ENCODE assay signal across 7 cellular contexts in genomic region chr16:73878616-73879015, GRCh38.
DNase-seq lines count a peak whose midpoint lies in the region; ATAC-seq, FAIRE-seq and TF ChIP-seq lines count a peak whose summit lies in the region.

No MANE protein-coding gene starts in this region.

- H3K4me1 Mint-ChIP-seq in WTC11 = peaks cover 22% of the 10 kb centered on the region

- no peaks in the 10 kb centered on the region for H3K27me3 ChIP-seq in uterus

- H3K27ac Mint-ChIP-seq in WTC11 = no peak overlapping the region

- DNase-seq in GM12891 (ENCODE audit: insufficient read length, low spot score) = peak; percentile 5
- DNase-seq in NCI-H2029 treated with DMSO at 0.1 percent for 48 hours (lab: John Stamatoyannopoulos, UW) = peak; percentile 57
- DNase-seq in WTC11 (ENCODE audit: low spot score) = no peak
- peak; percentile 17 for DNase-seq in iPS DF 19.7 (ENCODE audit: low read depth, low spot score)
- DNase-seq in uterus = no peak
- DNase-seq in germinal center (ENCODE audit: low spot score) = no peak

- ATAC-seq in WTC11 (peak; percentile 30; the same call in 1 of the 2 replicates), HG03097 (IDR thresholded peaks at IDR 0.05; ENCODE audit: low FRiP score, unreplicated experiment) (no peak)

- H3K9me3 ChIP-seq in uterus = no peaks in the 10 kb centered on the region

- CTCF ChIA-PET in WTC11 (lab: Charles Lee) = interaction anchor here (0.6 to 1.5 kb wide), 29 partner anchors 10 to 1022 kb away, joined by 3 to 21 read pairs (median 4); no protein-coding TSS in a partner anchor

- TF ChIP-seq POLR2A in GM12891 (IDR thresholded peaks at IDR 0.05; ENCODE audit: low read depth, low read length) = no peak
- no peak for TF ChIP-seq POLR2A in uterus (IDR thresholded peaks at IDR 0.05)

- no peaks in the 10 kb centered on the region for H3K9me3 Mint-ChIP-seq in WTC11

- no peak for FAIRE-seq in GM12891 (lab: Jason Lieb, UNC)

- POLR2A ChIA-PET in WTC11 (lab: Charles Lee) = interaction anchor here (0.6 kb wide), 1 partner anchor 841 kb away, joined by 5 read pairs; no protein-coding TSS in a partner anchor

- no peak overlapping the region for H3K27ac ChIP-seq in uterus

- no peak overlapping the region for H3K4me3 Mint-ChIP-seq in WTC11

- H3K4me1 ChIP-seq in uterus = no peaks in the 10 kb centered on the region

- H3K4me3 ChIP-seq in uterus = no peak overlapping the region

- H3K27me3 Mint-ChIP-seq in WTC11 (ENCODE audit: low read depth) = no peaks in the 10 kb centered on the region

- no peaks in the 10 kb centered on the region for H3K36me3 ChIP-seq in uterus

- TF ChIP-seq CTCF in WTC11 (IDR thresholded peaks at IDR 0.05) = no peak
- TF ChIP-seq CTCF in uterus (IDR thresholded peaks at IDR 0.05) = peak; percentile 48 to 57 (median 56)

- no peaks in the 10 kb centered on the region for H3K36me3 Mint-ChIP-seq in WTC11

- intact Hi-C loops in uterus (cut with DNase I; ENCODE audit: low total_unique reads) = no loop called here

TF ChIP-seq in GM12891, 5 proteins besides CTCF, POLR2A, EP300 and RAD21:
- no peak for TF ChIP-seq POLR2AphosphoS5 (IDR thresholded peaks at IDR 0.05; ENCODE audit: low read depth, low read length)

TF ChIP-seq in WTC11, 78 proteins besides CTCF, POLR2A, EP300 and RAD21:
- TF ChIP-seq IRF1 (CRISPR knock-in tag; IDR thresholded peaks at IDR 0.05) (no peak), GABPB1 (CRISPR knock-in tag; IDR thresholded peaks at IDR 0.05) (no peak), SOX15 (CRISPR knock-in tag; IDR thresholded peaks at IDR 0.05) (no peak), MXD4 (CRISPR knock-in tag; IDR thresholded peaks at IDR 0.05; ENCODE audit: borderline replicate concordance) (no peak), ZNF219 (CRISPR knock-in tag; IDR thresholded peaks at IDR 0.05; ENCODE audit: borderline replicate concordance) (no peak), E2F1 (CRISPR knock-in tag; IDR thresholded peaks at IDR 0.05) (no peak), KAT7 (CRISPR knock-in tag; IDR thresholded peaks at IDR 0.05; ENCODE audit: borderline replicate concordance) (no peak), ATF6 (CRISPR knock-in tag; IDR thresholded peaks at IDR 0.05) (no peak), CREB1 (CRISPR knock-in tag; IDR thresholded peaks at IDR 0.05) (no peak), USF1 (CRISPR knock-in tag; IDR thresholded peaks at IDR 0.05) (no peak), STAT6 (CRISPR knock-in tag; conservative IDR thresholded peaks at IDR 0.05; ENCODE audit: low read depth) (no peak)
- TF ChIP-seq, protein P1, sequence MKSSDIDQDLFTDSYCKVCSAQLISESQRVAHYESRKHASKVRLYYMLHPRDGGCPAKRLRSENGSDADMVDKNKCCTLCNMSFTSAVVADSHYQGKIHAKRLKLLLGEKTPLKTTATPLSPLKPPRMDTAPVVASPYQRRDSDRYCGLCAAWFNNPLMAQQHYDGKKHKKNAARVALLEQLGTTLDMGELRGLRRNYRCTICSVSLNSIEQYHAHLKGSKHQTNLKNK (CRISPR knock-in tag; IDR thresholded peaks at IDR 0.05) = no peak
- TF ChIP-seq, protein P2, sequence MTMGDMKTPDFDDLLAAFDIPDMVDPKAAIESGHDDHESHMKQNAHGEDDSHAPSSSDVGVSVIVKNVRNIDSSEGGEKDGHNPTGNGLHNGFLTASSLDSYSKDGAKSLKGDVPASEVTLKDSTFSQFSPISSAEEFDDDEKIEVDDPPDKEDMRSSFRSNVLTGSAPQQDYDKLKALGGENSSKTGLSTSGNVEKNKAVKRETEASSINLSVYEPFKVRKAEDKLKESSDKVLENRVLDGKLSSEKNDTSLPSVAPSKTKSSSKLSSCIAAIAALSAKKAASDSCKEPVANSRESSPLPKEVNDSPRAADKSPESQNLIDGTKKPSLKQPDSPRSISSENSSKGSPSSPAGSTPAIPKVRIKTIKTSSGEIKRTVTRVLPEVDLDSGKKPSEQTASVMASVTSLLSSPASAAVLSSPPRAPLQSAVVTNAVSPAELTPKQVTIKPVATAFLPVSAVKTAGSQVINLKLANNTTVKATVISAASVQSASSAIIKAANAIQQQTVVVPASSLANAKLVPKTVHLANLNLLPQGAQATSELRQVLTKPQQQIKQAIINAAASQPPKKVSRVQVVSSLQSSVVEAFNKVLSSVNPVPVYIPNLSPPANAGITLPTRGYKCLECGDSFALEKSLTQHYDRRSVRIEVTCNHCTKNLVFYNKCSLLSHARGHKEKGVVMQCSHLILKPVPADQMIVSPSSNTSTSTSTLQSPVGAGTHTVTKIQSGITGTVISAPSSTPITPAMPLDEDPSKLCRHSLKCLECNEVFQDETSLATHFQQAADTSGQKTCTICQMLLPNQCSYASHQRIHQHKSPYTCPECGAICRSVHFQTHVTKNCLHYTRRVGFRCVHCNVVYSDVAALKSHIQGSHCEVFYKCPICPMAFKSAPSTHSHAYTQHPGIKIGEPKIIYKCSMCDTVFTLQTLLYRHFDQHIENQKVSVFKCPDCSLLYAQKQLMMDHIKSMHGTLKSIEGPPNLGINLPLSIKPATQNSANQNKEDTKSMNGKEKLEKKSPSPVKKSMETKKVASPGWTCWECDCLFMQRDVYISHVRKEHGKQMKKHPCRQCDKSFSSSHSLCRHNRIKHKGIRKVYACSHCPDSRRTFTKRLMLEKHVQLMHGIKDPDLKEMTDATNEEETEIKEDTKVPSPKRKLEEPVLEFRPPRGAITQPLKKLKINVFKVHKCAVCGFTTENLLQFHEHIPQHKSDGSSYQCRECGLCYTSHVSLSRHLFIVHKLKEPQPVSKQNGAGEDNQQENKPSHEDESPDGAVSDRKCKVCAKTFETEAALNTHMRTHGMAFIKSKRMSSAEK (CRISPR knock-in tag; IDR thresholded peaks at IDR 0.05; ENCODE audit: borderline replicate concordance) = no peak

Comparison
In these comparisons a context has a peak if more than half of its experiments do, and no peak if none do; other contexts are left out.
1. DNase-seq: peak in GM12891 (single experiment), NCI-H2029 treated with DMSO at 0.1 percent for 48 hours (single experiment) and iPS DF 19.7 (single experiment); none in WTC11 (single experiment), uterus (0 of 2) and germinal center (single experiment).